In the genomic region with DNA sequence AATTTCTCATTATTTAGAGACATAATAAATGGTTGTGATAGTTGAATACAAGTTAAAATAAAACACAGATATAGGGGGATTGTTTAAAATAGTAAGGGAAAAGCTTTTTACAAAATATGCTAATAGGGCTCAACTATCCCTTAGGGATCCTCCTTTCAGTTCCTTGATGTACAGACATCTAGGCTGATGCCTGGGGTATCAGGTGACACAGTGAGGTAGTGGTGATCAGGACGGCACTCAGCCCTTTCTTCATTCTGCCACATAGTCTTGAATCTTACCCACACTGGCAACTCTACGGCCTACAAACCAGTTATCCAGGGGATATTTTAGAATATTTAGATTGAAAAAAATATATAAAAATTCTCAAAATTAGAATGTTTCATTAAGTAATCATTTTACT, we compare ENCODE assay signal across 15 cellular contexts. TPM values are rescaled to one million over a fixed set of nuclear protein-coding genes. Genes with fewer than 3 reads are reported as not detected.
DNase-seq lines count a peak whose midpoint lies in the region; ATAC-seq and TF ChIP-seq lines count a peak whose summit lies in the region.
"Had no signal": no experiment of that assay in that cellular context is flagged by ENCODE, and none has a peak within 500 bp of the region (broad histone marks: within the 10 kb centered on the region; RNA-seq: fewer than 3 reads in every experiment).

No MANE protein-coding gene starts in this region.

- H3K36me3 Mint-ChIP-seq in GM23338 (ENCODE audit: low read depth), result peaks cover 42% of the 10 kb centered on the region
- peaks cover 7% of the 10 kb centered on the region for H3K36me3 Mint-ChIP-seq in central memory CD8-positive, alpha-beta T cell (ENCODE audit: insufficient read depth)

- H3K27ac ChIP-seq in GM23338 (ENCODE audit: low read depth), result 0 out of 2 replicates have a peak overlapping the region, but pooled peaks have one; percentile 33
- H3K27ac ChIP-seq: BLaER1 treated with 17β-estradiol and CSF1 and Interleukin-3, amounts not matched to agents 10 nM and 100 nM; GM23248 had no signal

- peaks cover 14% of the 10 kb centered on the region; the same call in 1 of the 2 replicates for H3F3A ChIP-seq in GM23338 (replicated peaks; ENCODE audit: low read depth)

- H3K27ac Mint-ChIP-seq in GM23338, result peak overlapping the region; percentile 69; the same call in 1 of the 2 replicates
- H3K27ac Mint-ChIP-seq in central memory CD8-positive, alpha-beta T cell (ENCODE audit: low read depth), result peak overlapping the region; percentile 5
- H3K27ac Mint-ChIP-seq: CD4-positive, alpha-beta T cell had no signal

- no peak overlapping the region for H3K4me3 ChIP-seq in GM23338
- H3K4me3 ChIP-seq: BLaER1 treated with 17β-estradiol and CSF1 and Interleukin-3, amounts not matched to agents 10 nM and 100 nM; GM12878; GM23248; HAP-1 had no signal

- peaks cover 34% of the 10 kb centered on the region for H3K79me2 ChIP-seq in GM23338 (replicated peaks; ENCODE audit: insufficient read depth)

- ATAC-seq in GM23338 (peak; percentile 83), GM19463 (IDR thresholded peaks at IDR 0.05; ENCODE audit: unreplicated experiment) (no peak)
- no peak for ATAC-seq in central memory CD8-positive, alpha-beta T cell (replicated peaks; ENCODE audit: extremely low read depth, poor library complexity, severe bottlenecking)
- ATAC-seq: GM12878 had no signal

- DNase-seq in NCI-H82 (lab: John Stamatoyannopoulos, UW) (peak; percentile 32), NCI-H82 treated with DMSO at 0.1 percent for 48 hours (lab: John Stamatoyannopoulos, UW; ENCODE audit: unreplicated experiment) (no peak), GM23338 (ENCODE audit: low spot score) (peak; percentile 47), iPS-NIHi11 (ENCODE audit: low spot score) (peak; percentile 30), NCI-H345 (lab: John Stamatoyannopoulos, UW) (no peak)
- no peak for DNase-seq in central memory CD8-positive, alpha-beta T cell (ENCODE audit: low spot score in 2 of 2)
- DNase-seq in activated CD4-positive, alpha-beta T cell treated with anti-CD3 and anti-CD28 coated beads, Interleukin-2, amount 50 U/mL, for 1 hour, result no peak
- DNase-seq: ACHN; CD4-positive, alpha-beta T cell; DMS79; GM23248 had no signal

- H3K27me3 Mint-ChIP-seq in GM23338 (ENCODE audit: insufficient read depth, low read depth, poor library complexity), result peaks cover 2% of the 10 kb centered on the region
- no peaks in the 10 kb centered on the region for H3K27me3 Mint-ChIP-seq in central memory CD8-positive, alpha-beta T cell
- H3K27me3 Mint-ChIP-seq: CD4-positive, alpha-beta T cell had no signal

- H3K27me3 ChIP-seq in GM23338 (ENCODE audit: insufficient read depth), result no peaks in the 10 kb centered on the region
- H3K27me3 ChIP-seq: BLaER1 treated with 17β-estradiol and CSF1 and Interleukin-3, amounts not matched to agents 10 nM and 100 nM had no signal

- H3K4me1 Mint-ChIP-seq in GM23338, result peaks cover 34% of the 10 kb centered on the region
- H3K4me1 Mint-ChIP-seq in central memory CD8-positive, alpha-beta T cell, result peaks cover 24% of the 10 kb centered on the region

- no peaks in the 10 kb centered on the region for H3K9me2 ChIP-seq in GM23338 (ENCODE audit: insufficient read depth)

- H4K20me1 ChIP-seq in GM23338 (replicated peaks; ENCODE audit: insufficient read depth), result peaks cover 11% of the 10 kb centered on the region

- H3K36me3 ChIP-seq in GM23338 (ENCODE audit: insufficient read depth), result peaks cover 16% of the 10 kb centered on the region; the same call in 1 of the 2 replicates

- peak overlapping the region; percentile 6; the same call in 1 of the 3 replicates for H3K4me3 Mint-ChIP-seq in GM23338
- no peak overlapping the region for H3K4me3 Mint-ChIP-seq in central memory CD8-positive, alpha-beta T cell
- H3K4me3 Mint-ChIP-seq: CD4-positive, alpha-beta T cell had no signal

- H3K4me1 ChIP-seq in GM23338 (ENCODE audit: insufficient read depth), result peaks cover 43% of the 10 kb centered on the region

- no peak for TF ChIP-seq CTCF in GM23338 (conservative IDR thresholded peaks at IDR 0.05; ENCODE audit: low read depth in 2 of 2)

- H3K9me3 Mint-ChIP-seq in GM23338, result peaks cover 14% of the 10 kb centered on the region
- H3K9me3 Mint-ChIP-seq in central memory CD8-positive, alpha-beta T cell, result peaks cover 6% of the 10 kb centered on the region

- no peak overlapping the region for H2AFZ ChIP-seq in GM23338
- H2AFZ ChIP-seq: GM23248 had no signal

- H3K4me2 ChIP-seq in GM23338, result peak overlapping the region; percentile 73
- H3K4me2 ChIP-seq: BLaER1 treated with 17β-estradiol and CSF1 and Interleukin-3, amounts not matched to agents 10 nM and 100 nM had no signal

TF ChIP-seq in GM23338, 12 proteins besides CTCF, POLR2A, EP300 and RAD21:
- TF ChIP-seq JUNB (IDR thresholded peaks at IDR 0.05; ENCODE audit: unreplicated experiment), result no peak
- TF ChIP-seq STAT1 (IDR thresholded peaks at IDR 0.05; ENCODE audit: unreplicated experiment), result no peak
- TF ChIP-seq CREB1 (CRISPR knock-in tag; IDR thresholded peaks at IDR 0.05; ENCODE audit: low read depth), result no peak
- TF ChIP-seq NANOG (IDR thresholded peaks at IDR 0.05; ENCODE audit: borderline replicate concordance), result no peak
- TF ChIP-seq, protein P1, sequence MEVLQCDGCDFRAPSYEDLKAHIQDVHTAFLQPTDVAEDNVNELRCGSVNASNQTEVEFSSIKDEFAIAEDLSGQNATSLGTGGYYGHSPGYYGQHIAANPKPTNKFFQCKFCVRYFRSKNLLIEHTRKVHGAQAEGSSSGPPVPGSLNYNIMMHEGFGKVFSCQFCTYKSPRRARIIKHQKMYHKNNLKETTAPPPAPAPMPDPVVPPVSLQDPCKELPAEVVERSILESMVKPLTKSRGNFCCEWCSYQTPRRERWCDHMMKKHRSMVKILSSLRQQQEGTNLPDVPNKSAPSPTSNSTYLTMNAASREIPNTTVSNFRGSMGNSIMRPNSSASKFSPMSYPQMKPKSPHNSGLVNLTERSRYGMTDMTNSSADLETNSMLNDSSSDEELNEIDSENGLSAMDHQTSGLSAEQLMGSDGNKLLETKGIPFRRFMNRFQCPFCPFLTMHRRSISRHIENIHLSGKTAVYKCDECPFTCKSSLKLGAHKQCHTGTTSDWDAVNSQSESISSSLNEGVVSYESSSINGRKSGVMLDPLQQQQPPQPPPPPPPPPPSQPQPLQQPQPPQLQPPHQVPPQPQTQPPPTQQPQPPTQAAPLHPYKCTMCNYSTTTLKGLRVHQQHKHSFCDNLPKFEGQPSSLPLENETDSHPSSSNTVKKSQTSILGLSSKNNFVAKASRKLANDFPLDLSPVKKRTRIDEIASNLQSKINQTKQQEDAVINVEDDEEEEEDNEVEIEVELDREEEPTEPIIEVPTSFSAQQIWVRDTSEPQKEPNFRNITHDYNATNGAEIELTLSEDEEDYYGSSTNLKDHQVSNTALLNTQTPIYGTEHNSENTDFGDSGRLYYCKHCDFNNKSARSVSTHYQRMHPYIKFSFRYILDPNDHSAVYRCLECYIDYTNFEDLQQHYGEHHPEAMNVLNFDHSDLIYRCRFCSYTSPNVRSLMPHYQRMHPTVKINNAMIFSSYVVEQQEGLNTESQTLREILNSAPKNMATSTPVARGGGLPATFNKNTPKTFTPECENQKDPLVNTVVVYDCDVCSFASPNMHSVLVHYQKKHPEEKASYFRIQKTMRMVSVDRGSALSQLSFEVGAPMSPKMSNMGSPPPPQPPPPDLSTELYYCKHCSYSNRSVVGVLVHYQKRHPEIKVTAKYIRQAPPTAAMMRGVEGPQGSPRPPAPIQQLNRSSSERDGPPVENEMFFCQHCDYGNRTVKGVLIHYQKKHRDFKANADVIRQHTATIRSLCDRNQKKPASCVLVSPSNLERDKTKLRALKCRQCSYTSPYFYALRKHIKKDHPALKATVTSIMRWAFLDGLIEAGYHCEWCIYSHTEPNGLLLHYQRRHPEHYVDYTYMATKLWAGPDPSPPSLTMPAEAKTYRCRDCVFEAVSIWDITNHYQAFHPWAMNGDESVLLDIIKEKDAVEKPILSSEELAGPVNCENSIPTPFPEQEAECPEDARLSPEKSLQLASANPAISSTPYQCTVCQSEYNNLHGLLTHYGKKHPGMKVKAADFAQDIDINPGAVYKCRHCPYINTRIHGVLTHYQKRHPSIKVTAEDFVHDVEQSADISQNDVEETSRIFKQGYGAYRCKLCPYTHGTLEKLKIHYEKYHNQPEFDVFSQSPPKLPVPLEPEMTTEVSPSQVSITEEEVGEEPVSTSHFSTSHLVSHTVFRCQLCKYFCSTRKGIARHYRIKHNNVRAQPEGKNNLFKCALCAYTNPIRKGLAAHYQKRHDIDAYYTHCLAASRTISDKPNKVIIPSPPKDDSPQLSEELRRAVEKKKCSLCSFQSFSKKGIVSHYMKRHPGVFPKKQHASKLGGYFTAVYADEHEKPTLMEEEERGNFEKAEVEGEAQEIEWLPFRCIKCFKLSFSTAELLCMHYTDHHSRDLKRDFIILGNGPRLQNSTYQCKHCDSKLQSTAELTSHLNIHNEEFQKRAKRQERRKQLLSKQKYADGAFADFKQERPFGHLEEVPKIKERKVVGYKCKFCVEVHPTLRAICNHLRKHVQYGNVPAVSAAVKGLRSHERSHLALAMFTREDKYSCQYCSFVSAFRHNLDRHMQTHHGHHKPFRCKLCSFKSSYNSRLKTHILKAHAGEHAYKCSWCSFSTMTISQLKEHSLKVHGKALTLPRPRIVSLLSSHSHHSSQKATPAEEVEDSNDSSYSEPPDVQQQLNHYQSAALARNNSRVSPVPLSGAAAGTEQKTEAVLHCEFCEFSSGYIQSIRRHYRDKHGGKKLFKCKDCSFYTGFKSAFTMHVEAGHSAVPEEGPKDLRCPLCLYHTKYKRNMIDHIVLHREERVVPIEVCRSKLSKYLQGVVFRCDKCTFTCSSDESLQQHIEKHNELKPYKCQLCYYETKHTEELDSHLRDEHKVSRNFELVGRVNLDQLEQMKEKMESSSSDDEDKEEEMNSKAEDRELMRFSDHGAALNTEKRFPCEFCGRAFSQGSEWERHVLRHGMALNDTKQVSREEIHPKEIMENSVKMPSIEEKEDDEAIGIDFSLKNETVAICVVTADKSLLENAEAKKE (CRISPR knock-in tag; IDR thresholded peaks at IDR 0.05), result no peak

RNA-seq across cellular contexts. Expression of gene SLC35D2, which starts 12.5 kb away (rescaled TPM):
- 11.6 and 14.4 TPM in 2 replicates for total RNA-seq in GM23338 (2014; rRNA removed; shearing (Covaris generic))
- polyA plus RNA-seq in GM23338 (2016; fragmentation: Nextera tagmentation; extraction: Ambion mirVana), result 7.8 and 8.2 TPM in 2 replicates

RNA-seq across cellular contexts. Expression of gene ZNF367, which starts 22.2 kb away (rescaled TPM):
- 11.5 and 12.3 TPM in 2 replicates for total RNA-seq in GM23338 (2014; rRNA removed; shearing (Covaris generic))
- 2.5 and 3.6 TPM in 2 replicates for polyA plus RNA-seq in GM23338 (2016; fragmentation: Nextera tagmentation; extraction: Ambion mirVana)

RNA-seq across cellular contexts. Expression of gene HABP4, which starts 54.0 kb away (rescaled TPM):
- 7.7 and 9.9 TPM in 2 replicates for total RNA-seq in GM23338 (2014; rRNA removed; shearing (Covaris generic))
- 8.8 and 11.1 TPM in 2 replicates for polyA plus RNA-seq in GM23338 (2016; fragmentation: Nextera tagmentation; extraction: Ambion mirVana)

Comparison
In these comparisons a context has a peak if more than half of its experiments do, and no peak if none do; other contexts are left out.
1. DNase-seq: peak in NCI-H82 (single experiment), GM23338 (single experiment) and iPS-NIHi11 (single experiment); none in NCI-H82 treated with DMSO at 0.1 percent for 48 hours (single experiment), central memory CD8-positive, alpha-beta T cell (0 of 2), activated CD4-positive, alpha-beta T cell treated with anti-CD3 and anti-CD28 coated beads, Interleukin-2, amount 50 U/mL, for 1 hour (single experiment) and NCI-H345 (single experiment).